ENCODE assay signal across 8 cellular contexts in the genomic region with DNA sequence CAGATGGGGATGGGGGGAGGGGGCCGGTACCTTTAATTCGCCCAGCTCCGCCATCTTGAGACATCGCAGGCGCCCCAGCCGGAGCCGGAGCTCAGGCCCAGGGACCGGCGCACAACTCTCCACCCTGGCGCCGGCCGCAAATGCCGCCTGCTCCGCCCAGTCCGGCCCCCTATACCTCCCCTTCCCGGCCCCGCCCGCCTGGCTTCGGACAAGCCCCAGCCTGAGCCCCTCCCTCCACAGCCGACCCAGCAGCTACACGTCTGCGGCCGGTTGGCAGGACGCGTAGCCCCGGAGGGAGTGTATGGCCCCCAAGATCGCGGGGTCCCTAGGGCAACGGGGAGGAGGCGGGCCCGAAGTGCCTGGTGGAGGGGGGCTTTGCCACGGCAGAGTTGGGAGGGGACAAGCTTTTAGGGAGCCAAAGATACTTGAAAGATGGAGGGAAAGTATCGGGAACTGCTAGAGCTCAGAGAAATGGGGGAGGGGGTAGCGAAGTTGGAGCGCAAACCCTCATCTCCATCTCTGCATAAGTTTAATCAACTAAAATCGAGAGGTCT. TPM values are rescaled to one million over a fixed set of nuclear protein-coding genes. Genes with fewer than 3 reads are reported as not detected.
DNase-seq lines count a peak whose midpoint lies in the region; ATAC-seq, FAIRE-seq and TF ChIP-seq lines count a peak whose summit lies in the region.

A gene (minus strand): TSS at position 145 of the 554 bp plus-strand sequence. CDS start 91 bp downstream, at position 54.

- H3K27ac ChIP-seq in heart right ventricle, result peak within 1 kb of the TSS; percentile 82 to 91 (median 89)
- peak within 1 kb of the TSS; percentile 89 for H3K27ac ChIP-seq in upper lobe of right lung

- H3K4me1 ChIP-seq in heart right ventricle (peaks cover 8 to 22% (median 17%) of the 10 kb centered on the region in 9 donors), upper lobe of right lung (peaks cover 13% of the 10 kb centered on the region)

- TF ChIP-seq CTCF in heart right ventricle (IDR thresholded peaks at IDR 0.05), result no peak
- TF ChIP-seq CTCF in progenitor cell of endocrine pancreas (IDR thresholded peaks at IDR 0.05; ENCODE audit: unreplicated experiment), result no peak
- no peak for TF ChIP-seq CTCF in upper lobe of right lung (IDR thresholded peaks at IDR 0.05)

- peak; percentile 96 for DNase-seq in GM12892 (ENCODE audit: insufficient read length)
- peak; percentile 31 for DNase-seq in NCI-H1436 treated with DMSO at 0.1 percent for 48 hours (lab: John Stamatoyannopoulos, UW)
- peak; percentile 92 for DNase-seq in amniotic epithelial cell (ENCODE audit: low read depth)
- DNase-seq in heart right ventricle, result peak; percentile 97
- DNase-seq in progenitor cell of endocrine pancreas (ENCODE audit: low spot score, unreplicated experiment), result peak; percentile 90
- peak; percentile 98 for DNase-seq in upper lobe of right lung

- peaks cover 17% of the 10 kb centered on the region for H3K36me3 Mint-ChIP-seq in T-helper 1 cell treated with Interleukin-12 subunit alpha and Interleukin-12 subunit beta and Interleukin-4 antibody, amounts not matched to agents 30 μg/mL and 1 μg/mL, for 36 hours (ENCODE audit: low read depth)
- peaks cover 4% of the 10 kb centered on the region for H3K36me3 Mint-ChIP-seq in progenitor cell of endocrine pancreas (ENCODE audit: insufficient read depth)

- 0% methylated on average over 36 of the region's 36 CpGs for WGBS in heart right ventricle, 2 donors

- peak within 1 kb of the TSS; percentile 61 to 89 (median 83) for H3K4me3 ChIP-seq in heart right ventricle
- H3K4me3 ChIP-seq in upper lobe of right lung, result peak within 1 kb of the TSS; percentile 95

- peak within 1 kb of the TSS; percentile 98 for H3K4me3 Mint-ChIP-seq in T-helper 1 cell treated with Interleukin-12 subunit alpha and Interleukin-12 subunit beta and Interleukin-4 antibody, amounts not matched to agents 30 μg/mL and 1 μg/mL, for 36 hours
- peak within 1 kb of the TSS; percentile 96 for H3K4me3 Mint-ChIP-seq in progenitor cell of endocrine pancreas (ENCODE audit: low read depth)

- H3K27ac Mint-ChIP-seq in T-helper 1 cell treated with Interleukin-12 subunit alpha and Interleukin-12 subunit beta and Interleukin-4 antibody, amounts not matched to agents 30 μg/mL and 1 μg/mL, for 36 hours, result peak within 1 kb of the TSS; percentile 96
- H3K27ac Mint-ChIP-seq in progenitor cell of endocrine pancreas, result peak within 1 kb of the TSS; percentile 96

- H3K9me3 ChIP-seq in heart right ventricle (no peaks in the 10 kb centered on the region), upper lobe of right lung (no peaks in the 10 kb centered on the region)

- peak; percentile 93 for FAIRE-seq in GM12892 (lab: Jason Lieb, UNC)

- ATAC-seq in HG02840 (IDR thresholded peaks at IDR 0.05; ENCODE audit: low FRiP score, unreplicated experiment) (peak; percentile 73), heart right ventricle (peak; percentile 94 to 98 (median 96)), upper lobe of right lung (peak; percentile 96)

- H3K36me3 ChIP-seq in heart right ventricle (peaks cover 0 to 29% (median 23%) of the 10 kb centered on the region in 9 donors), upper lobe of right lung (peaks cover 28% of the 10 kb centered on the region)

- intact Hi-C loops in heart right ventricle (cut with DNase I), result loop anchor here in 4 of 10 donors (2.0 to 5.0 kb wide), 6 partner anchors 33 to 113 kb away; a partner anchor contains a TSS
- intact Hi-C loops in upper lobe of right lung (cut with DNase I), result loop anchor here (10.0 kb wide), 1 partner anchor 156 kb away; no protein-coding TSS in a partner anchor

- H3K27me3 ChIP-seq in heart right ventricle (no peaks in the 10 kb centered on the region), upper lobe of right lung (no peaks in the 10 kb centered on the region)

- peaks cover 15% of the 10 kb centered on the region for H3K27me3 Mint-ChIP-seq in T-helper 1 cell treated with Interleukin-12 subunit alpha and Interleukin-12 subunit beta and Interleukin-4 antibody, amounts not matched to agents 30 μg/mL and 1 μg/mL, for 36 hours (ENCODE audit: low read depth)
- peaks cover 9% of the 10 kb centered on the region for H3K27me3 Mint-ChIP-seq in progenitor cell of endocrine pancreas

- H3K9me3 Mint-ChIP-seq in T-helper 1 cell treated with Interleukin-12 subunit alpha and Interleukin-12 subunit beta and Interleukin-4 antibody, amounts not matched to agents 30 μg/mL and 1 μg/mL, for 36 hours, result no peaks in the 10 kb centered on the region
- H3K9me3 Mint-ChIP-seq in progenitor cell of endocrine pancreas (ENCODE audit: low read depth), result no peaks in the 10 kb centered on the region

- H3K4me1 Mint-ChIP-seq in T-helper 1 cell treated with Interleukin-12 subunit alpha and Interleukin-12 subunit beta and Interleukin-4 antibody, amounts not matched to agents 30 μg/mL and 1 μg/mL, for 36 hours (ENCODE audit: low read depth), result peaks cover 16% of the 10 kb centered on the region
- peaks cover 5% of the 10 kb centered on the region for H3K4me1 Mint-ChIP-seq in progenitor cell of endocrine pancreas (ENCODE audit: low read depth)

- TF ChIP-seq POLR2A in GM12892 (IDR thresholded peaks at IDR 0.05; ENCODE audit: low read depth, low read length), result no peak

RNA-seq across cellular contexts. Expression of the gene that starts here (rescaled TPM):
- polyA plus RNA-seq in GM12892 (2012; ENCODE audit: missing spikeins), result 9.8 TPM
- total RNA-seq in heart right ventricle, result 10 to 100 TPM; 12.6 to 21.0 (median 15.0) TPM
- 10 to 100 TPM; 19.9 to 28.7 TPM for polyA plus RNA-seq in heart right ventricle
- 36.9 and 38.2 TPM in 2 replicates for total RNA-seq in progenitor cell of endocrine pancreas
- total RNA-seq in upper lobe of right lung, result 29.2 TPM

Comparison
In these comparisons a context has a peak if more than half of its experiments do, and no peak if none do; other contexts are left out.
1. Peak in every context shown above with its lines: DNase-seq, ATAC-seq, H3K4me3 ChIP-seq and H3K27ac ChIP-seq.
2. DNase-seq: peak in every context shown above with its lines; median percentile 98 in upper lobe of right lung; 97 in heart right ventricle; 96 in GM12892; 92 in amniotic epithelial cell; 90 in progenitor cell of endocrine pancreas; 31 in NCI-H1436 treated with DMSO at 0.1 percent for 48 hours.